ENCODE assay signal across 16 cellular contexts in the genomic region with DNA sequence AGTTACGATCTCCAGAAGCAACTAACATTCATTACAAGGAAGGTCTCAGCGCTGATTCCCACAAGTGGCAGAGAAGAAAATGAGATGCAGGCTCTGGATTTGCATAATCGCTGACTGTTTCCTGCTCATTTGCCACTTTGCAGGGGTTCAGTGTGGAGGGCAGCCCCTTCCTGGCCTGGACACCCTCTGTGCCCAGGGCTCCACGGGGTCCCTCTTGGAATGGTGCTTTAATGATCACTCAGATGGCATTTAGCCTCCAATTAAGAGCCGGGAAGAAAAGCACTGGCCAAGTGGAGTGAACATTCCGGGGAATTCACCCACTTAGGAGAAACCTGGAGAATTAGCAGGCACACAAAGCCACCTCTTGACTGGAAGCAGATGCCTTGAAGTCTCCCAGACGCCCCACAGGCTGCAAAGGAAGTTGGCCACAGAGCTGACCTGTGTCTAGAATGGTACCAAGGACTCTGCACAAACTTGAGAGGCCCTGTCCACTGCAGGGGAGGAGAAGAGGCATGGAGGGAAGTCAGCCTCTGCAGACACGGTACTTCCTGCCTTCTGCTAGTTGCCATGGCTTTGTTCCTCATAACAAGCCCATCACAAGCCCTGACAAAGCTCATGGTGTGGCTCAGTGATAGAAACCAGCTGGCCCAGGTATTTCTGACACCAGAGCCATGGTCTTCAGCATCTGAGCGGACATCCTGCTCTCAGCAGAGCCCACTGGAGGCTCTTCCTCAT.
DNase-seq lines count a peak whose midpoint lies in the region; ATAC-seq and TF ChIP-seq lines count a peak whose summit lies in the region.
"Had no signal": no experiment of that assay in that cellular context is flagged by ENCODE, and none has a peak within 500 bp of the region (broad histone marks: within the 10 kb centered on the region; RNA-seq: fewer than 3 reads in every experiment).

No MANE protein-coding gene starts in this region.

- TF ChIP-seq CTCF in upper lobe of right lung (IDR thresholded peaks at IDR 0.05), result no peak

- DNase-seq in Right ventricle myocardium inferior (ENCODE audit: missing footprints), result no peak
- DNase-seq in cardiac septum (ENCODE audit: low spot score), result no peak
- peak; percentile 34 for DNase-seq in SKM-1 (lab: John Stamatoyannopoulos, UW; ENCODE audit: unreplicated experiment)
- DNase-seq in islet precursor cell, result peak; percentile 90
- DNase-seq in upper lobe of right lung, result no peak
- no peak for DNase-seq in NCI-H146 (lab: John Stamatoyannopoulos, UW)
- DNase-seq: ACHN; activated CD8-positive, alpha-beta T cell treated with anti-CD3 and anti-CD28 coated beads for 36 hours; dermis blood vessel endothelial cell; H9; NCI-H1930; NCI-H69; stimulated activated naive CD4-positive, alpha-beta T cell had no signal

- H3K9me3 ChIP-seq in upper lobe of right lung, result no peaks in the 10 kb centered on the region

- no peaks in the 10 kb centered on the region for H3K36me3 ChIP-seq in upper lobe of right lung

- no peak overlapping the region for H3K27ac ChIP-seq in upper lobe of right lung

- H3K4me1 ChIP-seq in upper lobe of right lung, result no peaks in the 10 kb centered on the region

- no peak overlapping the region for H3K4me3 ChIP-seq in upper lobe of right lung

- ATAC-seq in Right ventricle myocardium inferior (peak; percentile 13), upper lobe of right lung (peak; percentile 86), HG03520 (IDR thresholded peaks at IDR 0.05; ENCODE audit: unreplicated experiment) (no peak), GM18520 (IDR thresholded peaks at IDR 0.05; ENCODE audit: unreplicated experiment) (no peak)
- ATAC-seq: activated CD8-positive, alpha-beta T cell treated with anti-CD3 and anti-CD28 coated beads for 36 hours; activated T-helper 17 cell treated with anti-CD3 and anti-CD28 coated beads, Interleukin-2, amount 50 U/mL, for 72 hours had no signal

- no peaks in the 10 kb centered on the region for H3K27me3 ChIP-seq in upper lobe of right lung

- intact Hi-C loops in Right ventricle myocardium inferior (cut with DNase I) (no loop called here), cardiac septum (cut with DNase I) (no loop called here), upper lobe of right lung (cut with DNase I) (no loop called here)

Comparison
In these comparisons a context has a peak if more than half of its experiments do, and no peak if none do; other contexts are left out.
1. ATAC-seq: peak in Right ventricle myocardium inferior (single experiment) and upper lobe of right lung (single experiment); none in HG03520 (single experiment) and GM18520 (single experiment).
2. DNase-seq: peak in SKM-1 (single experiment) and islet precursor cell (single experiment); none in Right ventricle myocardium inferior (single experiment), cardiac septum (single experiment), upper lobe of right lung (single experiment) and NCI-H146 (single experiment).